1 cellular context compared by ENCODE assay signal in genomic region chr9:95409650-95410426, GRCh38.
TF ChIP-seq lines count a peak whose summit lies in the region.

No MANE protein-coding gene starts in this region.

TF ChIP-seq in K562, 482 proteins besides CTCF, POLR2A, EP300 and RAD21 (continued from another document and continues in another):
- 0 out of 4 replicates have a peak, but pooled peaks of 1 of the 2 experiments have one; percentile 15 for TF ChIP-seq ZNF318 (IDR thresholded peaks at IDR 0.05; ENCODE audit: borderline replicate concordance in 1 of 2, low read depth in 1 of 2)
- no peak for TF ChIP-seq POLR2G (IDR thresholded peaks at IDR 0.05; ENCODE audit: low read depth, low read length)
- TF ChIP-seq E2F4 (CRISPR knock-in tag; IDR thresholded peaks at IDR 0.05; ENCODE audit: low read depth), result no peak
- TF ChIP-seq CBX8 (IDR thresholded peaks at IDR 0.05; ENCODE audit: borderline replicate concordance, extremely low read depth, low read depth, low read length, poor library complexity, severe bottlenecking), result no peak
- no peak for TF ChIP-seq EZH2 (IDR thresholded peaks at IDR 0.05; ENCODE audit: borderline replicate concordance, low read depth, low read length)
- TF ChIP-seq KAT2B (IDR thresholded peaks at IDR 0.05; ENCODE audit: low read depth, low read length), result no peak
- TF ChIP-seq RCOR1 (IDR thresholded peaks at IDR 0.05; ENCODE audit: borderline replicate concordance in 1 of 2, low read depth in 2 of 2, low read length in 2 of 2), result peak in 1 of 2 experiments; percentile 6; a peak in 1 of 4 replicates
- TF ChIP-seq ZSCAN32 (CRISPR knock-in tag; IDR thresholded peaks at IDR 0.05), result no peak
- no peak for TF ChIP-seq CREB3L1 (IDR thresholded peaks at IDR 0.05; ENCODE audit: borderline replicate concordance, low read depth)
- TF ChIP-seq GTF2F1 (IDR thresholded peaks at IDR 0.05; ENCODE audit: low read depth, low read length), result no peak
- no peak for TF ChIP-seq RBM17 (IDR thresholded peaks at IDR 0.05; ENCODE audit: borderline replicate concordance, low read depth, low read length)
- no peak for TF ChIP-seq ZBTB1 (CRISPR knock-in tag; IDR thresholded peaks at IDR 0.05; ENCODE audit: borderline replicate concordance, low read depth)
- TF ChIP-seq LCOR (CRISPR knock-in tag; IDR thresholded peaks at IDR 0.05), result no peak
- TF ChIP-seq JUND (IDR thresholded peaks at IDR 0.05; ENCODE audit: borderline replicate concordance, low read depth, low read length), result peak; percentile 90
- peak; percentile 69; the same call in 2 of the 3 replicates for TF ChIP-seq JUND (tag; IDR thresholded peaks at IDR 0.05; ENCODE audit: borderline replicate concordance, low read depth, low read length)
- TF ChIP-seq MBD2 (IDR thresholded peaks at IDR 0.05; ENCODE audit: borderline replicate concordance, low read depth), result no peak
- no peak for TF ChIP-seq ZNF407 (IDR thresholded peaks at IDR 0.05; ENCODE audit: low read depth)
- TF ChIP-seq CBX2 (IDR thresholded peaks at IDR 0.05; ENCODE audit: insufficient read depth, low read length, poor library complexity, severe bottlenecking), result no peak
- TF ChIP-seq ZC3H4 (CRISPR knock-in tag; IDR thresholded peaks at IDR 0.05; ENCODE audit: borderline replicate concordance), result no peak
- no peak for TF ChIP-seq CCNT2 (IDR thresholded peaks at IDR 0.05; ENCODE audit: borderline replicate concordance, extremely low read depth, insufficient read length, low read depth, low read length)
- TF ChIP-seq HNRNPUL1 (IDR thresholded peaks at IDR 0.05; ENCODE audit: low read length), result no peak
- TF ChIP-seq SMARCC2 (IDR thresholded peaks at IDR 0.05; ENCODE audit: low read depth), result peak; percentile 57; the same call in 1 of the 2 replicates
- no peak for TF ChIP-seq KLF10 (CRISPR knock-in tag; IDR thresholded peaks at IDR 0.05)
- TF ChIP-seq SETDB1 (IDR thresholded peaks at IDR 0.05; ENCODE audit: low read length), result no peak
- TF ChIP-seq ZNF311 (CRISPR knock-in tag; IDR thresholded peaks at IDR 0.05), result no peak
- TF ChIP-seq TEAD1 (CRISPR knock-in tag; IDR thresholded peaks at IDR 0.05), result no peak
- TF ChIP-seq E2F1 (CRISPR knock-in tag; IDR thresholded peaks at IDR 0.05), result no peak
- TF ChIP-seq RHOXF2B (CRISPR knock-in tag; conservative IDR thresholded peaks at IDR 0.05), result no peak
- TF ChIP-seq XRCC5 (IDR thresholded peaks at IDR 0.05; ENCODE audit: low read depth, low read length), result no peak
- TF ChIP-seq ZNF551 (CRISPR knock-in tag; IDR thresholded peaks at IDR 0.05), result no peak
- no peak for TF ChIP-seq SMARCB1 (IDR thresholded peaks at IDR 0.05; ENCODE audit: insufficient read length, low read depth)
- TF ChIP-seq SREBF2 (CRISPR knock-in tag; IDR thresholded peaks at IDR 0.05), result no peak
- peak; percentile 50; the same call in 1 of the 2 replicates for TF ChIP-seq SMARCE1 (IDR thresholded peaks at IDR 0.05)
- TF ChIP-seq BACH1 (tag; IDR thresholded peaks at IDR 0.05), result 0 out of 2 replicates have a peak, but pooled peaks have one; percentile 0
- TF ChIP-seq GABPB1 (CRISPR knock-in tag; IDR thresholded peaks at IDR 0.05), result no peak
- TF ChIP-seq NFE2 (IDR thresholded peaks at IDR 0.05; ENCODE audit: low read depth), result 0 out of 2 replicates have a peak, but pooled peaks have one; percentile 35
- peak; percentile 76 for TF ChIP-seq FOSL1 (tag; conservative IDR thresholded peaks at IDR 0.05)
- TF ChIP-seq ILK (tag; IDR thresholded peaks at IDR 0.05; ENCODE audit: borderline replicate concordance, low read depth), result no peak
- no peak for TF ChIP-seq EP400 (IDR thresholded peaks at IDR 0.05)
- peak; percentile 68; the same call in 1 of the 2 replicates for TF ChIP-seq ATF7 (IDR thresholded peaks at IDR 0.05)
- peak; percentile 68 for TF ChIP-seq ZNF263 (CRISPR knock-in tag; IDR thresholded peaks at IDR 0.05; ENCODE audit: borderline replicate concordance)
- peak; percentile 93 for TF ChIP-seq RBM25 (IDR thresholded peaks at IDR 0.05; ENCODE audit: low read depth, low read length, severe bottlenecking)
- TF ChIP-seq KDM4B (IDR thresholded peaks at IDR 0.05; ENCODE audit: borderline replicate concordance in 2 of 2, low read depth in 1 of 2), result no peak
- TF ChIP-seq ZNF282 (CRISPR knock-in tag; IDR thresholded peaks at IDR 0.05), result no peak
- TF ChIP-seq ELF2 (CRISPR knock-in tag; IDR thresholded peaks at IDR 0.05), result no peak
- no peak for TF ChIP-seq PHB2 (IDR thresholded peaks at IDR 0.05; ENCODE audit: low read depth)
- no peak for TF ChIP-seq JUN (IDR thresholded peaks at IDR 0.05; ENCODE audit: borderline replicate concordance, low read depth, low read length)
- TF ChIP-seq JUN (CRISPR knock-in tag; IDR thresholded peaks at IDR 0.05; ENCODE audit: borderline replicate concordance), result no peak
- no peak for TF ChIP-seq HDAC3 (IDR thresholded peaks at IDR 0.05; ENCODE audit: borderline replicate concordance, partially characterized antibody)
- no peak for TF ChIP-seq LARP7 (IDR thresholded peaks at IDR 0.05)
